Comparison of ENCODE assay signal across 1 cellular context in the genomic region with DNA sequence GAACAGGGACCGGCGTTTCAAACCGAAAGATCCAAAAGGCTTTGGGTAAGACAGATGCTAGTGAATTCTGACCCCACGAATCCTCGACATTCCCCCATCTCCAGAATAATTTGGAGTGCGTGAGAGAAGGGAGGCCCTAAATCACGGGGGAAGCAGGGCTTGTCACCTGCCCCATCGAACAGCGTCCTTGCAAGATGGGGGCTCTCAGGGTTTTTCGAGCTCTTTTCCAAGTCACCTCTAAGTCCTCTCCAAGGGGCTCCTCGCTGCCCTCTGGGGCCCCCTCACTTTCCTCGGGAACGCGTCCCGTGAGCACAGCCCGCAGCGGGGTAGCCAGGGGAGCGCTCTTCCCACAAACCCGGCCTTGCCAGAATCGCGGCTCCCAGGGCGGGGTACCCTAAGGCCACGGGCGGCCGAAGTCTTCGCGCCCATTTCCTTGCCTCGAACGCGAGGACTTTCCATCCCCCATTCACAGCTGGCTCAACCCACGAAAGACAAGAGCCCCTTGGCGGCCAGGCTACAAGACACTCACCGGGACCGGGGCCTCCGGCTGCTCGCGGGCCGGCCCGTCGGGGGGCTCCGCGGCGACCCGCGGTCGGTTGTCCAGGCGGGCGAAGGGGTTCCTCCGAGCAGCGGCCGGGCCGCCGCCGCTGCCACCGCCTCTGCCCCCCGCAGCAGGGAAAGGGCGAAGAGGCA.
TF ChIP-seq lines count a peak whose summit lies in the region.

No MANE protein-coding gene starts in this region.

TF ChIP-seq in K562, 482 proteins besides CTCF, POLR2A, EP300 and RAD21 (continues in another document):
- TF ChIP-seq ZNF586 (CRISPR knock-in tag; conservative IDR thresholded peaks at IDR 0.05) = no peak
- TF ChIP-seq ZBTB7A (IDR thresholded peaks at IDR 0.05; ENCODE audit: borderline replicate concordance, control insufficient read depth, low read depth, low read length) = no peak
- TF ChIP-seq ZNF124 (CRISPR knock-in tag; IDR thresholded peaks at IDR 0.05) = no peak
- TF ChIP-seq, protein P1, sequence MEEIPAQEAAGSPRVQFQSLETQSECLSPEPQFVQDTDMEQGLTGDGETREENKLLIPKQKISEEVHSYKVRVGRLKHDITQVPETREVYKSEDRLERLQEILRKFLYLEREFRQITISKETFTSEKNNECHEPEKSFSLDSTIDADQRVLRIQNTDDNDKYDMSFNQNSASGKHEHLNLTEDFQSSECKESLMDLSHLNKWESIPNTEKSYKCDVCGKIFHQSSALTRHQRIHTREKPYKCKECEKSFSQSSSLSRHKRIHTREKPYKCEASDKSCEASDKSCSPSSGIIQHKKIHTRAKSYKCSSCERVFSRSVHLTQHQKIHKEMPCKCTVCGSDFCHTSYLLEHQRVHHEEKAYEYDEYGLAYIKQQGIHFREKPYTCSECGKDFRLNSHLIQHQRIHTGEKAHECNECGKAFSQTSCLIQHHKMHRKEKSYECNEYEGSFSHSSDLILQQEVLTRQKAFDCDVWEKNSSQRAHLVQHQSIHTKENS (CRISPR knock-in tag; IDR thresholded peaks at IDR 0.05) = no peak
- no peak for TF ChIP-seq ARID2 (IDR thresholded peaks at IDR 0.05)
- TF ChIP-seq EWSR1 (IDR thresholded peaks at IDR 0.05; ENCODE audit: borderline replicate concordance, low read depth, partially characterized antibody) = no peak
- 0 out of 2 replicates have a peak, but pooled peaks have one; percentile 26 for TF ChIP-seq ZNF133 (CRISPR knock-in tag; IDR thresholded peaks at IDR 0.05)
- 0 out of 2 replicates have a peak, but pooled peaks have one; percentile 46 for TF ChIP-seq OTX1 (CRISPR knock-in tag; IDR thresholded peaks at IDR 0.05)
- TF ChIP-seq, protein P2, sequence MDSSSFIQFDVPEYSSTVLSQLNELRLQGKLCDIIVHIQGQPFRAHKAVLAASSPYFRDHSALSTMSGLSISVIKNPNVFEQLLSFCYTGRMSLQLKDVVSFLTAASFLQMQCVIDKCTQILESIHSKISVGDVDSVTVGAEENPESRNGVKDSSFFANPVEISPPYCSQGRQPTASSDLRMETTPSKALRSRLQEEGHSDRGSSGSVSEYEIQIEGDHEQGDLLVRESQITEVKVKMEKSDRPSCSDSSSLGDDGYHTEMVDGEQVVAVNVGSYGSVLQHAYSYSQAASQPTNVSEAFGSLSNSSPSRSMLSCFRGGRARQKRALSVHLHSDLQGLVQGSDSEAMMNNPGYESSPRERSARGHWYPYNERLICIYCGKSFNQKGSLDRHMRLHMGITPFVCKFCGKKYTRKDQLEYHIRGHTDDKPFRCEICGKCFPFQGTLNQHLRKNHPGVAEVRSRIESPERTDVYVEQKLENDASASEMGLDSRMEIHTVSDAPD (CRISPR knock-in tag; IDR thresholded peaks at IDR 0.05) = no peak
- TF ChIP-seq, protein P3, sequence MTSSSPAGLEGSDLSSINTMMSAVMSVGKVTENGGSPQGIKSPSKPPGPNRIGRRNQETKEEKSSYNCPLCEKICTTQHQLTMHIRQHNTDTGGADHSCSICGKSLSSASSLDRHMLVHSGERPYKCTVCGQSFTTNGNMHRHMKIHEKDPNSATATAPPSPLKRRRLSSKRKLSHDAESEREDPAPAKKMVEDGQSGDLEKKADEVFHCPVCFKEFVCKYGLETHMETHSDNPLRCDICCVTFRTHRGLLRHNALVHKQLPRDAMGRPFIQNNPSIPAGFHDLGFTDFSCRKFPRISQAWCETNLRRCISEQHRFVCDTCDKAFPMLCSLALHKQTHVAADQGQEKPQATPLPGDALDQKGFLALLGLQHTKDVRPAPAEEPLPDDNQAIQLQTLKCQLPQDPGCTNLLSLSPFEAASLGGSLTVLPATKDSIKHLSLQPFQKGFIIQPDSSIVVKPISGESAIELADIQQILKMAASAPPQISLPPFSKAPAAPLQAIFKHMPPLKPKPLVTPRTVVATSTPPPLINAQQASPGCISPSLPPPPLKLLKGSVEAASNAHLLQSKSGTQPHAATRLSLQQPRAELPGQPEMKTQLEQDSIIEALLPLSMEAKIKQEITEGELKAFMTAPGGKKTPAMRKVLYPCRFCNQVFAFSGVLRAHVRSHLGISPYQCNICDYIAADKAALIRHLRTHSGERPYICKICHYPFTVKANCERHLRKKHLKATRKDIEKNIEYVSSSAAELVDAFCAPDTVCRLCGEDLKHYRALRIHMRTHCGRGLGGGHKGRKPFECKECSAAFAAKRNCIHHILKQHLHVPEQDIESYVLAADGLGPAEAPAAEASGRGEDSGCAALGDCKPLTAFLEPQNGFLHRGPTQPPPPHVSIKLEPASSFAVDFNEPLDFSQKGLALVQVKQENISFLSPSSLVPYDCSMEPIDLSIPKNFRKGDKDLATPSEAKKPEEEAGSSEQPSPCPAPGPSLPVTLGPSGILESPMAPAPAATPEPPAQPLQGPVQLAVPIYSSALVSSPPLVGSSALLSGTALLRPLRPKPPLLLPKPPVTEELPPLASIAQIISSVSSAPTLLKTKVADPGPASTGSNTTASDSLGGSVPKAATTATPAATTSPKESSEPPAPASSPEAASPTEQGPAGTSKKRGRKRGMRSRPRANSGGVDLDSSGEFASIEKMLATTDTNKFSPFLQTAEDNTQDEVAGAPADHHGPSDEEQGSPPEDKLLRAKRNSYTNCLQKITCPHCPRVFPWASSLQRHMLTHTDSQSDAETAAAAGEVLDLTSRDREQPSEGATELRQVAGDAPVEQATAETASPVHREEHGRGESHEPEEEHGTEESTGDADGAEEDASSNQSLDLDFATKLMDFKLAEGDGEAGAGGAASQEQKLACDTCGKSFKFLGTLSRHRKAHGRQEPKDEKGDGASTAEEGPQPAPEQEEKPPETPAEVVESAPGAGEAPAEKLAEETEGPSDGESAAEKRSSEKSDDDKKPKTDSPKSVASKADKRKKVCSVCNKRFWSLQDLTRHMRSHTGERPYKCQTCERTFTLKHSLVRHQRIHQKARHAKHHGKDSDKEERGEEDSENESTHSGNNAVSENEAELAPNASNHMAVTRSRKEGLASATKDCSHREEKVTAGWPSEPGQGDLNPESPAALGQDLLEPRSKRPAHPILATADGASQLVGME (CRISPR knock-in tag; IDR thresholded peaks at IDR 0.05) = no peak
- TF ChIP-seq KLF10 (CRISPR knock-in tag; IDR thresholded peaks at IDR 0.05) = no peak
- no peak for TF ChIP-seq FOXO4 (CRISPR knock-in tag; IDR thresholded peaks at IDR 0.05)
- no peak for TF ChIP-seq NCOA1 (IDR thresholded peaks at IDR 0.05; ENCODE audit: low read depth)
- no peak for TF ChIP-seq NR1H2 (CRISPR knock-in tag; IDR thresholded peaks at IDR 0.05)
- TF ChIP-seq, protein P4, sequence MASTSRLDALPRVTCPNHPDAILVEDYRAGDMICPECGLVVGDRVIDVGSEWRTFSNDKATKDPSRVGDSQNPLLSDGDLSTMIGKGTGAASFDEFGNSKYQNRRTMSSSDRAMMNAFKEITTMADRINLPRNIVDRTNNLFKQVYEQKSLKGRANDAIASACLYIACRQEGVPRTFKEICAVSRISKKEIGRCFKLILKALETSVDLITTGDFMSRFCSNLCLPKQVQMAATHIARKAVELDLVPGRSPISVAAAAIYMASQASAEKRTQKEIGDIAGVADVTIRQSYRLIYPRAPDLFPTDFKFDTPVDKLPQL (IDR thresholded peaks at IDR 0.05; ENCODE audit: extremely low read depth, insufficient read length) = no peak
- TF ChIP-seq, protein P5, sequence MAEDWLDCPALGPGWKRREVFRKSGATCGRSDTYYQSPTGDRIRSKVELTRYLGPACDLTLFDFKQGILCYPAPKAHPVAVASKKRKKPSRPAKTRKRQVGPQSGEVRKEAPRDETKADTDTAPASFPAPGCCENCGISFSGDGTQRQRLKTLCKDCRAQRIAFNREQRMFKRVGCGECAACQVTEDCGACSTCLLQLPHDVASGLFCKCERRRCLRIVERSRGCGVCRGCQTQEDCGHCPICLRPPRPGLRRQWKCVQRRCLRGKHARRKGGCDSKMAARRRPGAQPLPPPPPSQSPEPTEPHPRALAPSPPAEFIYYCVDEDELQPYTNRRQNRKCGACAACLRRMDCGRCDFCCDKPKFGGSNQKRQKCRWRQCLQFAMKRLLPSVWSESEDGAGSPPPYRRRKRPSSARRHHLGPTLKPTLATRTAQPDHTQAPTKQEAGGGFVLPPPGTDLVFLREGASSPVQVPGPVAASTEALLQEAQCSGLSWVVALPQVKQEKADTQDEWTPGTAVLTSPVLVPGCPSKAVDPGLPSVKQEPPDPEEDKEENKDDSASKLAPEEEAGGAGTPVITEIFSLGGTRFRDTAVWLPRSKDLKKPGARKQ (CRISPR knock-in tag; IDR thresholded peaks at IDR 0.05) = no peak
- no peak for TF ChIP-seq ZNF3 (CRISPR knock-in tag; IDR thresholded peaks at IDR 0.05)
- TF ChIP-seq, protein P6, sequence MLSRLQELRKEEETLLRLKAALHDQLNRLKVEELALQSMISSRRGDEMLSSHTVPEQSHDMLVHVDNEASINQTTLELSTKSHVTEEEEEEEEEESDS (CRISPR knock-in tag; IDR thresholded peaks at IDR 0.05) = no peak
- no peak for TF ChIP-seq ZFPM2 (CRISPR knock-in tag; IDR thresholded peaks at IDR 0.05)
- TF ChIP-seq HLTF (IDR thresholded peaks at IDR 0.05) = no peak
- 0 out of 2 replicates have a peak, but pooled peaks have one; percentile 76 for TF ChIP-seq SREBF2 (CRISPR knock-in tag; IDR thresholded peaks at IDR 0.05)
- TF ChIP-seq MYC (IDR thresholded peaks at IDR 0.05; ENCODE audit: low read depth, low read length) = no peak
- TF ChIP-seq MYC (CRISPR knock-in tag; IDR thresholded peaks at IDR 0.05; ENCODE audit: borderline replicate concordance, low read depth) = 0 out of 2 replicates have a peak, but pooled peaks have one; percentile 25
- peak; percentile 58 for TF ChIP-seq SAFB (IDR thresholded peaks at IDR 0.05; ENCODE audit: borderline replicate concordance, low read depth, low read length)
- TF ChIP-seq TFAP4 (CRISPR knock-in tag; IDR thresholded peaks at IDR 0.05; ENCODE audit: borderline replicate concordance) = peak; percentile 83
- TF ChIP-seq POLR2AphosphoS5 (IDR thresholded peaks at IDR 0.05; ENCODE audit: control insufficient read depth, insufficient read depth, low read depth, low read length) = no peak
- no peak for TF ChIP-seq BACH1 (tag; IDR thresholded peaks at IDR 0.05)
- TF ChIP-seq SMARCE1 (IDR thresholded peaks at IDR 0.05) = peak; percentile 19; the same call in 1 of the 2 replicates
- TF ChIP-seq ZBTB17 (CRISPR knock-in tag; IDR thresholded peaks at IDR 0.05) = peak; percentile 46; the same call in 1 of the 2 replicates
- TF ChIP-seq MED1 (CRISPR knock-in tag; IDR thresholded peaks at IDR 0.05; ENCODE audit: borderline replicate concordance) = no peak
- TF ChIP-seq FIP1L1 (IDR thresholded peaks at IDR 0.05; ENCODE audit: low read depth, low read length, poor library complexity, severe bottlenecking) = peak; percentile 72
- TF ChIP-seq NR2C2 (CRISPR knock-in tag; IDR thresholded peaks at IDR 0.05) = no peak
- TF ChIP-seq NR2C2 (tag; IDR thresholded peaks at IDR 0.05) = no peak
- no peak for TF ChIP-seq IRF9 (tag; IDR thresholded peaks at IDR 0.05)
- no peak for TF ChIP-seq HOXB6 (CRISPR knock-in tag; IDR thresholded peaks at IDR 0.05; ENCODE audit: borderline replicate concordance)
- TF ChIP-seq, protein P7, sequence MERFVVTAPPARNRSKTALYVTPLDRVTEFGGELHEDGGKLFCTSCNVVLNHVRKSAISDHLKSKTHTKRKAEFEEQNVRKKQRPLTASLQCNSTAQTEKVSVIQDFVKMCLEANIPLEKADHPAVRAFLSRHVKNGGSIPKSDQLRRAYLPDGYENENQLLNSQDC (CRISPR knock-in tag; IDR thresholded peaks at IDR 0.05) = no peak
- TF ChIP-seq THAP7 (CRISPR knock-in tag; IDR thresholded peaks at IDR 0.05) = no peak
- no peak for TF ChIP-seq RFX1 (IDR thresholded peaks at IDR 0.05)
- no peak for TF ChIP-seq HINFP (tag; conservative IDR thresholded peaks at IDR 0.05; ENCODE audit: low read depth)
- 0 out of 2 replicates have a peak, but pooled peaks have one; percentile 9 for TF ChIP-seq ZNF41 (CRISPR knock-in tag; conservative IDR thresholded peaks at IDR 0.05)
- TF ChIP-seq ZNF780A (CRISPR knock-in tag; IDR thresholded peaks at IDR 0.05) = no peak
- TF ChIP-seq SRSF3 (IDR thresholded peaks at IDR 0.05; ENCODE audit: insufficient read depth, low read length) = no peak
- TF ChIP-seq XRCC3 (IDR thresholded peaks at IDR 0.05) = no peak
